Comparison of ENCODE assay signal across 8 cellular contexts in the genomic region with DNA sequence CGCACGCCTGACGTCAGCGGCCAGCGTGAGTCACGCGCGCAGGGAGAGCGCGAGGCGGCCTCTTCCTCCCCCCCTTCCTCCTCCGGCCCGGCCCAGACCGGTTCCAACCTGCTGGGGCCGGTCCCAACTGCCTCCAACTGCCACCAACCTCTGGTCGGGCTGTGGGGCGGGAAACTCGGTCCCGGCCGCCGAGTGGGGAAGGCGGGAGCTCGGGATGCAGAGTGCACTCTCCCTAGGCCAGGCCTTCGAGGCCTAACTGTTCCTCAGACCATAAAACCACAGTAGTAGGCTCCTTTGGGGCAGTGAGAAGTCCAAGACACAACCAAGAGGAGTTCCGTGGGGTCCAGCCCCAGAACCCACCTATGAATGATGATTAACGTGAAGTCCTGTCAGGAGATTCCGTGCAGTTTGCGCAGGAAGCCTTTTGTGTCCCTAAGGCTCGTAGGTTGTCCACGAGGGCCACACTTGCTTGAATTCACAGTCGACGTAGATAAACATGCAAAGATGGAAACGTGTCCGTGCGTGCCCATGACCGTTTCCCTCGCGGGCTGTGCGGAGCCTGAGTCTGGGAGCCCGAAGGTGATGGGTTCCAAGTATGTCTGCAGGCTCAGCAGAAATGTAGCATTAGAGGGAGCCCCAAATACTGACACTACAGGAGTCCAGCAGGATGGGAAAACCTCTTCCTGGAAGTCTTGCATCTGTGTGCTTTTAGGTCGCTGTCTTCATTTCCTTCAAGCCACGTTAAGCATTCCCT. TPM values are rescaled to one million over a fixed set of nuclear protein-coding genes. Genes with fewer than 3 reads are reported as not detected.
DNase-seq lines count a peak whose midpoint lies in the region; ATAC-seq and TF ChIP-seq lines count a peak whose summit lies in the region.

No MANE protein-coding gene starts in this region.

- no peaks in the 10 kb centered on the region for H3K27me3 ChIP-seq in BLaER1 treated with 17β-estradiol and CSF1 and Interleukin-3, amounts not matched to agents 10 nM and 100 nM

- TF ChIP-seq CTCF in epithelial cell of esophagus (IDR thresholded peaks at IDR 0.05; ENCODE audit: insufficient read depth, low read depth, low read length, missing control alignments), result no peak
- TF ChIP-seq CTCF in mucosa of descending colon (IDR thresholded peaks at IDR 0.05), result no peak

- H3K9me3 Mint-ChIP-seq in activated CD8-positive, alpha-beta T cell treated with anti-CD3 and anti-CD28 coated beads, Interleukin-2, amount 10 ng/mL, durations not matched to agents 7 days and 5 days (ENCODE audit: insufficient read depth), result no peaks in the 10 kb centered on the region

- peaks cover 45% of the 10 kb centered on the region for H3K4me1 Mint-ChIP-seq in activated CD8-positive, alpha-beta T cell treated with anti-CD3 and anti-CD28 coated beads, Interleukin-2, amount 10 ng/mL, durations not matched to agents 7 days and 5 days (ENCODE audit: low read depth)

- DNase-seq in NCI-H69 (lab: John Stamatoyannopoulos, UW) (peak; percentile 97), epithelial cell of esophagus (ENCODE audit: low read depth) (peak; percentile 93), mucosa of descending colon (peak; percentile 90 to 96 (median 95))
- peak; percentile 94 for DNase-seq in activated CD8-positive, alpha-beta T cell treated with anti-CD3 and anti-CD28 coated beads, Interleukin-2, amount 10 ng/mL, durations not matched to agents 7 days and 5 days
- peak; percentile 86 for DNase-seq in stimulated activated CD8-positive, alpha-beta memory T cell treated with anti-CD3 and anti-CD28 coated beads, Interleukin-4, amount 100 ng/mL, for 24 hours (ENCODE audit: low read depth)

- POLR2A ChIA-PET in activated CD8-positive, alpha-beta T cell treated with anti-CD3 and anti-CD28 coated beads, Interleukin-2, amount 10 ng/mL, durations not matched to agents 7 days and 5 days (lab: Charles Lee), result interaction anchor here (0.6 to 16.0 kb wide), 20 partner anchors 9 to 404 kb away, joined by 3 to 183 read pairs (median 4); a partner anchor contains a TSS

- CTCF ChIA-PET in activated CD8-positive, alpha-beta T cell treated with anti-CD3 and anti-CD28 coated beads, Interleukin-2, amount 10 ng/mL, durations not matched to agents 7 days and 5 days (lab: Charles Lee), result interaction anchor here (0.9 to 5.1 kb wide), 16 partner anchors 9 to 76 kb away, joined by 3 to 33 read pairs (median 4); a partner anchor contains a TSS

- H3K9me3 ChIP-seq in BLaER1 treated with 17β-estradiol and CSF1 and Interleukin-3, amounts not matched to agents 10 nM and 100 nM (replicated peaks in 1 of 11), result no peaks in the 10 kb centered on the region
- H3K9me3 ChIP-seq in mucosa of descending colon, result no peaks in the 10 kb centered on the region

- peaks cover 0 to 16% (median 0%) of the 10 kb centered on the region in 11 experiments; a peak in 8 of 22 replicates for H4K20me1 ChIP-seq in BLaER1 treated with 17β-estradiol and CSF1 and Interleukin-3, amounts not matched to agents 10 nM and 100 nM

- intact Hi-C loops in mucosa of descending colon (cut with DNase I, micrococcal nuclease), result no loop called here

- H3K27ac Mint-ChIP-seq in activated CD8-positive, alpha-beta T cell treated with anti-CD3 and anti-CD28 coated beads, Interleukin-2, amount 10 ng/mL, durations not matched to agents 7 days and 5 days, result peak overlapping the region; percentile 100

- H3K9ac ChIP-seq in BLaER1 treated with 17β-estradiol and CSF1 and Interleukin-3, amounts not matched to agents 10 nM and 100 nM, result peak overlapping the region; percentile 91 to 100 (median 98)

- no peaks in the 10 kb centered on the region for H3K27me3 Mint-ChIP-seq in activated CD8-positive, alpha-beta T cell treated with anti-CD3 and anti-CD28 coated beads, Interleukin-2, amount 10 ng/mL, durations not matched to agents 7 days and 5 days (ENCODE audit: low read depth)

- peak overlapping the region; percentile 55 to 78 (median 70) for H3K4me3 ChIP-seq in BLaER1 treated with 17β-estradiol and CSF1 and Interleukin-3, amounts not matched to agents 10 nM and 100 nM
- H3K4me3 ChIP-seq in epithelial cell of esophagus (ENCODE audit: low read length) (peak overlapping the region; percentile 71), mucosa of descending colon (peak overlapping the region; percentile 58)

- peak overlapping the region; percentile 81 to 98 (median 95) for H3K4me2 ChIP-seq in BLaER1 treated with 17β-estradiol and CSF1 and Interleukin-3, amounts not matched to agents 10 nM and 100 nM

- peaks cover 26% of the 10 kb centered on the region for H3K36me3 Mint-ChIP-seq in activated CD8-positive, alpha-beta T cell treated with anti-CD3 and anti-CD28 coated beads, Interleukin-2, amount 10 ng/mL, durations not matched to agents 7 days and 5 days (ENCODE audit: low read depth)

- H3K27ac ChIP-seq in BLaER1 treated with 17β-estradiol and CSF1 and Interleukin-3, amounts not matched to agents 10 nM and 100 nM, result peak overlapping the region; percentile 96 to 100 (median 99)

- H3K4me3 Mint-ChIP-seq in activated CD8-positive, alpha-beta T cell treated with anti-CD3 and anti-CD28 coated beads, Interleukin-2, amount 10 ng/mL, durations not matched to agents 7 days and 5 days, result peak overlapping the region; percentile 91

- peaks cover 49 to 77% (median 59%) of the 10 kb centered on the region in 10 experiments for H3K4me1 ChIP-seq in BLaER1 treated with 17β-estradiol and CSF1 and Interleukin-3, amounts not matched to agents 10 nM and 100 nM
- H3K4me1 ChIP-seq in mucosa of descending colon (ENCODE audit: low read depth), result peaks cover 21% of the 10 kb centered on the region

- H3K36me3 ChIP-seq in BLaER1 treated with 17β-estradiol and CSF1 and Interleukin-3, amounts not matched to agents 10 nM and 100 nM, result peaks cover 0 to 28% (median 15%) of the 10 kb centered on the region in 11 experiments; a peak in 17 of 22 replicates
- no peaks in the 10 kb centered on the region for H3K36me3 ChIP-seq in mucosa of descending colon (ENCODE audit: low read depth)

- ATAC-seq in HG03354 (IDR thresholded peaks at IDR 0.05; ENCODE audit: poor library complexity, severe bottlenecking, unreplicated experiment) (peak; percentile 60), mucosa of descending colon (peak; percentile 90)
- ATAC-seq in activated CD8-positive, alpha-beta T cell treated with anti-CD3 and anti-CD28 coated beads, Interleukin-2, amount 10 ng/mL, durations not matched to agents 7 days and 5 days, result peak; percentile 62

- TF ChIP-seq POLR2A in GM19099 (IDR thresholded peaks at IDR 0.05; ENCODE audit: extremely low read depth, insufficient read length, low read depth), result peak; percentile 95

RNA-seq across cellular contexts. Expression of a gene that starts 0.6 kb away (rescaled TPM):
- 10 to 100 TPM; 30.2 to 31.0 TPM for total RNA-seq in activated CD8-positive, alpha-beta T cell treated with anti-CD3 and anti-CD28 coated beads, Interleukin-2, amount 10 ng/mL, durations not matched to agents 7 days and 5 days
- 10 to 100 TPM; 24.5 to 27.5 (median 25.7) TPM for total RNA-seq in mucosa of descending colon

RNA-seq across cellular contexts. Expression of a gene that starts 20.2 kb away (rescaled TPM):
- total RNA-seq in activated CD8-positive, alpha-beta T cell treated with anti-CD3 and anti-CD28 coated beads, Interleukin-2, amount 10 ng/mL, durations not matched to agents 7 days and 5 days, result 10 to 100 TPM; 52.2 to 56.9 TPM
- total RNA-seq in mucosa of descending colon, result 10 to 100 TPM in 2 of 3 donors, 1 to 10 TPM in 1; 7.1 to 18.2 (median 18.2) TPM

RNA-seq across cellular contexts. Expression of a gene that starts 59.0 kb away (rescaled TPM):
- 100 to 1,000 TPM; 234 to 249 TPM for total RNA-seq in activated CD8-positive, alpha-beta T cell treated with anti-CD3 and anti-CD28 coated beads, Interleukin-2, amount 10 ng/mL, durations not matched to agents 7 days and 5 days
- total RNA-seq in mucosa of descending colon, result 10 to 100 TPM; 18.4 to 40.2 (median 23.0) TPM

Comparison
In these comparisons a context has a peak if more than half of its experiments do, and no peak if none do; other contexts are left out.
1. Peak in every context shown above with its lines: DNase-seq, ATAC-seq, H3K4me3 ChIP-seq and H3K27ac ChIP-seq.
2. RNA of a gene that starts 59.0 kb away (total RNA-seq): 234 to 249 TPM in activated CD8-positive, alpha-beta T cell treated with anti-CD3 and anti-CD28 coated beads, Interleukin-2, amount 10 ng/mL, durations not matched to agents 7 days and 5 days; 18.4 to 40.2 TPM in mucosa of descending colon; every median in the first group is over 4 times any median in the second.